39 cellular contexts compared by ENCODE assay signal in the genomic region with DNA sequence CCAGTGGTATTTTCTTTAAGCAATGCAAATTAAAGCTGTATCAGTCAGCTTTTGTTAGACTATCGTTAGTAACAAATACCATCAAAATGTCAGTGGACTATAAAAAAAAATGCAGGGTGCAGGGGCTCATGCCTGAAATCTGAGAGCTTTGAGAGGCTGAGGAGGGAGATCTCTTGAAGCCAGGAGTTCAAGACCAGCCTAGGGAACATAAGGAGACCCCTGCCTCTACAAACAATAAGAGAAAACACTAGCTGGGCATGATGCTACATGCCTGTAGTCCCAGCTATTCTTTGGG.
"Had no signal": no experiment of that assay in that cellular context is flagged by ENCODE, and none has a peak within 500 bp of the region (broad histone marks: within the 10 kb centered on the region; RNA-seq: fewer than 3 reads in every experiment).

No MANE protein-coding gene starts in this region.

- H3K27me3 ChIP-seq: adrenal gland, ascending aorta, body of pancreas, brain microvascular endothelial cell, breast epithelium had no signal

- H3K9me3 ChIP-seq: adrenal gland, ascending aorta, body of pancreas, breast epithelium had no signal

- H3K4me1 Mint-ChIP-seq: activated naive CD4-positive, alpha-beta T cell treated with anti-CD3 and anti-CD28 coated beads, Interleukin-2, amount 10 ng/mL, durations not matched to agents 7 days and 5 days; activated naive CD4-positive, alpha-beta T cell treated with anti-CD3 and anti-CD28 coated beads, Interleukin-2, amount 50 U/mL, for 24 hours; activated naive CD8-positive, alpha-beta T cell treated with anti-CD3 and anti-CD28 coated beads for 36 hours; activated naive CD8-positive, alpha-beta T cell treated with anti-CD3 and anti-CD28 coated beads, Interleukin-2, amount 10 ng/mL, durations not matched to agents 7 days and 5 days; activated naive CD8-positive, alpha-beta T cell treated with anti-CD3 and anti-CD28 coated beads, Interleukin-2, amount 50 U/mL, for 24 hours; activated T-helper 17 cell treated with anti-CD3 and anti-CD28 coated beads, Interleukin-2, amount 50 U/mL, for 72 hours; central memory CD8-positive, alpha-beta T cell had no signal

- FAIRE-seq: astrocyte, bronchial epithelial cell had no signal

- ATAC-seq: activated naive CD4-positive, alpha-beta T cell treated with anti-CD3 and anti-CD28 coated beads, Interleukin-2, amount 50 U/mL, for 72 hours; activated naive CD8-positive, alpha-beta T cell treated with anti-CD3 and anti-CD28 coated beads, Interleukin-2, amount 50 U/mL, for 24 hours; activated T-cell treated with anti-CD3 and anti-CD28 coated beads, Interleukin-2, amount 50 U/mL, for 4 hours; activated T-cell treated with anti-CD3 and anti-CD28 coated beads, Interleukin-2, amount 50 U/mL, for 72 hours; activated T-helper 17 cell treated with anti-CD3 and anti-CD28 coated beads, Interleukin-2, amount 50 U/mL, for 72 hours; body of pancreas had no signal

- H3K36me3 Mint-ChIP-seq: activated naive CD4-positive, alpha-beta T cell treated with anti-CD3 and anti-CD28 coated beads, Interleukin-2, amount 10 ng/mL, durations not matched to agents 7 days and 5 days; activated naive CD4-positive, alpha-beta T cell treated with anti-CD3 and anti-CD28 coated beads, Interleukin-2, amount 50 U/mL, for 24 hours; activated naive CD4-positive, alpha-beta T cell treated with anti-CD3 and anti-CD28 coated beads, Interleukin-2, amount 50 U/mL, for 72 hours; activated naive CD8-positive, alpha-beta T cell; activated naive CD8-positive, alpha-beta T cell treated with anti-CD3 and anti-CD28 coated beads for 36 hours; activated naive CD8-positive, alpha-beta T cell treated with anti-CD3 and anti-CD28 coated beads, Interleukin-2, amount 10 ng/mL, durations not matched to agents 7 days and 5 days; brain had no signal

- H3K4me1 ChIP-seq: adrenal gland, ascending aorta, body of pancreas, breast epithelium had no signal

- H3K27ac ChIP-seq: adrenal gland, ascending aorta, body of pancreas, brain microvascular endothelial cell, breast epithelium, cardiac muscle cell had no signal

- H3K27ac Mint-ChIP-seq: activated naive CD4-positive, alpha-beta T cell treated with anti-CD3 and anti-CD28 coated beads for 36 hours; activated naive CD4-positive, alpha-beta T cell treated with anti-CD3 and anti-CD28 coated beads, Interleukin-2, amount 10 ng/mL, durations not matched to agents 7 days and 5 days; activated naive CD4-positive, alpha-beta T cell treated with anti-CD3 and anti-CD28 coated beads, Interleukin-2, amount 50 U/mL, for 24 hours; activated naive CD4-positive, alpha-beta T cell treated with anti-CD3 and anti-CD28 coated beads, Interleukin-2, amount 50 U/mL, for 72 hours; activated naive CD8-positive, alpha-beta T cell; activated naive CD8-positive, alpha-beta T cell treated with anti-CD3 and anti-CD28 coated beads for 36 hours; activated naive CD8-positive, alpha-beta T cell treated with anti-CD3 and anti-CD28 coated beads, Interleukin-2, amount 10 ng/mL, durations not matched to agents 7 days and 5 days; activated naive CD8-positive, alpha-beta T cell treated with anti-CD3 and anti-CD28 coated beads, Interleukin-2, amount 50 U/mL, for 24 hours; activated T-cell treated with anti-CD3 and anti-CD28 coated beads, Interleukin-2, amount 50 U/mL, for 24 hours; activated T-cell treated with anti-CD3 and anti-CD28 coated beads, Interleukin-2, amount 50 U/mL, for 72 hours; activated T-helper 1 cell treated with anti-CD3 and anti-CD28 coated beads, Interleukin-12 subunit alpha, Interleukin-12 subunit beta, Interleukin-2, Interleukin-4 antibody, amounts not matched to agents 30 ng/mL and 10 ng/mL and 1 ng/mL, durations not matched to agents 14 hours and 24 hours and 36 hours; activated T-helper 17 cell treated with anti-CD3 and anti-CD28 coated beads, Interleukin-2, amount 50 U/mL, for 72 hours; activated T-helper 2 cell treated with anti-CD3 and anti-CD28 coated beads, Interferon-gamma antibody, Interleukin-2, Interleukin-4, amounts not matched to agents 10 μg/mL and 5 μg/mL and 100 μg/mL, durations not matched to agents 14 hours and 24 hours and 36 hours; brain had no signal

- H3K4me3 ChIP-seq: adrenal gland, ascending aorta, body of pancreas, breast epithelium, cardiac muscle cell had no signal

- H3K9me3 Mint-ChIP-seq: activated naive CD4-positive, alpha-beta T cell treated with anti-CD3 and anti-CD28 coated beads for 36 hours; activated naive CD4-positive, alpha-beta T cell treated with anti-CD3 and anti-CD28 coated beads, Interleukin-2, amount 10 ng/mL, durations not matched to agents 7 days and 5 days; activated naive CD4-positive, alpha-beta T cell treated with anti-CD3 and anti-CD28 coated beads, Interleukin-2, amount 50 U/mL, for 24 hours; activated naive CD4-positive, alpha-beta T cell treated with anti-CD3 and anti-CD28 coated beads, Interleukin-2, amount 50 U/mL, for 72 hours; activated naive CD8-positive, alpha-beta T cell treated with anti-CD3 and anti-CD28 coated beads for 36 hours; activated naive CD8-positive, alpha-beta T cell treated with anti-CD3 and anti-CD28 coated beads, Interleukin-2, amount 10 ng/mL, durations not matched to agents 7 days and 5 days; activated T-cell treated with anti-CD3 and anti-CD28 coated beads, Interleukin-2, amount 50 U/mL, for 24 hours; activated T-cell treated with anti-CD3 and anti-CD28 coated beads, Interleukin-2, amount 50 U/mL, for 4 hours; activated T-cell treated with anti-CD3 and anti-CD28 coated beads, Interleukin-2, amount 50 U/mL, for 72 hours; activated T-helper 1 cell treated with anti-CD3 and anti-CD28 coated beads, Interleukin-12 subunit alpha, Interleukin-12 subunit beta, Interleukin-2, Interleukin-4 antibody, amounts not matched to agents 30 ng/mL and 10 ng/mL and 1 ng/mL, durations not matched to agents 14 hours and 24 hours and 36 hours; activated T-helper 17 cell treated with anti-CD3 and anti-CD28 coated beads, Interleukin-2, amount 50 U/mL, for 72 hours; activated T-helper 2 cell treated with anti-CD3 and anti-CD28 coated beads, Interferon-gamma antibody, Interleukin-2, Interleukin-4, amounts not matched to agents 10 μg/mL and 5 μg/mL and 100 μg/mL, durations not matched to agents 14 hours and 24 hours and 36 hours; central memory CD8-positive, alpha-beta T cell had no signal

- H3K36me3 ChIP-seq: adrenal gland, ascending aorta, brain microvascular endothelial cell, breast epithelium, cardiac muscle cell had no signal

- H3K27me3 Mint-ChIP-seq: activated naive CD4-positive, alpha-beta T cell treated with anti-CD3 and anti-CD28 coated beads, Interleukin-2, amount 10 ng/mL, durations not matched to agents 7 days and 5 days; activated naive CD4-positive, alpha-beta T cell treated with anti-CD3 and anti-CD28 coated beads, Interleukin-2, amount 50 U/mL, for 24 hours; activated naive CD8-positive, alpha-beta T cell; activated naive CD8-positive, alpha-beta T cell treated with anti-CD3 and anti-CD28 coated beads for 36 hours; activated naive CD8-positive, alpha-beta T cell treated with anti-CD3 and anti-CD28 coated beads, Interleukin-2, amount 50 U/mL, for 24 hours; activated T-cell treated with anti-CD3 and anti-CD28 coated beads, Interleukin-2, amount 50 U/mL, for 24 hours; activated T-helper 17 cell treated with anti-CD3 and anti-CD28 coated beads, Interleukin-2, amount 50 U/mL, for 72 hours; brain; central memory CD8-positive, alpha-beta T cell had no signal

- H3K4me3 Mint-ChIP-seq: activated naive CD4-positive, alpha-beta T cell treated with anti-CD3 and anti-CD28 coated beads for 36 hours; activated naive CD4-positive, alpha-beta T cell treated with anti-CD3 and anti-CD28 coated beads, Interleukin-2, amount 10 ng/mL, durations not matched to agents 7 days and 5 days; activated naive CD4-positive, alpha-beta T cell treated with anti-CD3 and anti-CD28 coated beads, Interleukin-2, amount 50 U/mL, for 24 hours; activated naive CD8-positive, alpha-beta T cell; activated naive CD8-positive, alpha-beta T cell treated with anti-CD3 and anti-CD28 coated beads for 36 hours; activated naive CD8-positive, alpha-beta T cell treated with anti-CD3 and anti-CD28 coated beads, Interleukin-2, amount 10 ng/mL, durations not matched to agents 7 days and 5 days; activated naive CD8-positive, alpha-beta T cell treated with anti-CD3 and anti-CD28 coated beads, Interleukin-2, amount 50 U/mL, for 24 hours; activated T-cell treated with anti-CD3 and anti-CD28 coated beads, Interleukin-2, amount 50 U/mL, for 24 hours; activated T-cell treated with anti-CD3 and anti-CD28 coated beads, Interleukin-2, amount 50 U/mL, for 4 hours; activated T-cell treated with anti-CD3 and anti-CD28 coated beads, Interleukin-2, amount 50 U/mL, for 72 hours; activated T-helper 1 cell treated with anti-CD3 and anti-CD28 coated beads, Interleukin-12 subunit alpha, Interleukin-12 subunit beta, Interleukin-2, Interleukin-4 antibody, amounts not matched to agents 30 ng/mL and 10 ng/mL and 1 ng/mL, durations not matched to agents 14 hours and 24 hours and 36 hours; activated T-helper 17 cell treated with anti-CD3 and anti-CD28 coated beads, Interleukin-2, amount 50 U/mL, for 72 hours; brain; central memory CD8-positive, alpha-beta T cell had no signal

- DNase-seq: activated effector memory CD4-positive, alpha-beta T cell treated with anti-CD3 and anti-CD28 coated beads, Interleukin-2, amount 50 U/mL, for 16 hours; activated effector memory CD4-positive, alpha-beta T cell treated with Interleukin-2 at 50 U/mL for 16 hours; activated gamma-delta T cell; activated gamma-delta T cell treated with Interleukin-2 at 50 U/mL for 16 hours; activated naive CD4-positive, alpha-beta T cell; activated naive CD4-positive, alpha-beta T cell treated with anti-CD3 and anti-CD28 coated beads for 36 hours; activated naive CD4-positive, alpha-beta T cell treated with anti-CD3 and anti-CD28 coated beads, Interleukin-2, amount 10 ng/mL, durations not matched to agents 7 days and 5 days; activated naive CD4-positive, alpha-beta T cell treated with anti-CD3 and anti-CD28 coated beads, Interleukin-2, amount 50 U/mL, for 16 hours; activated naive CD4-positive, alpha-beta T cell treated with Interleukin-2 at 50 U/mL for 16 hours; activated naive CD8-positive, alpha-beta T cell treated with anti-CD3 and anti-CD28 coated beads for 36 hours; activated naive CD8-positive, alpha-beta T cell treated with anti-CD3 and anti-CD28 coated beads, Interleukin-2, amount 10 ng/mL, durations not matched to agents 7 days and 5 days; activated naive CD8-positive, alpha-beta T cell treated with anti-CD3 and anti-CD28 coated beads, Interleukin-2, amount 50 U/mL, for 24 hours; activated T-cell treated with anti-CD3 and anti-CD28 coated beads, Interleukin-2, amount 50 U/mL, for 24 hours; activated T-cell treated with anti-CD3 and anti-CD28 coated beads, Interleukin-2, amount 50 U/mL, for 4 hours; activated T-cell treated with anti-CD3 and anti-CD28 coated beads, Interleukin-2, amount 50 U/mL, for 48 hours; activated T-cell treated with anti-CD3 and anti-CD28 coated beads, Interleukin-2, amount 50 U/mL, for 72 hours; adrenal gland; amniotic stem cell; amygdala; anterior cingulate cortex; aorta; body of pancreas; brain microvascular endothelial cell; caudate nucleus; central memory CD4-positive, alpha-beta T cell; cerebellar nuclear complex had no signal
